Comparison of ENCODE assay signal across 1 cellular context in genomic region chr5:67095346-67095871, GRCh38.
TF ChIP-seq lines count a peak whose summit lies in the region.

No MANE protein-coding gene starts in this region.

TF ChIP-seq in H1, 55 proteins besides CTCF, POLR2A, EP300 and RAD21 (continued from another document):
- TF ChIP-seq CBX5 (IDR thresholded peaks at IDR 0.05; ENCODE audit: low read depth, low read length) (no peak), HDAC6 (IDR thresholded peaks at IDR 0.05; ENCODE audit: low read depth, low read length) (no peak), CREB1 (IDR thresholded peaks at IDR 0.05) (no peak), YY1 (IDR thresholded peaks at IDR 0.05; ENCODE audit: low read depth, low read length) (no peak), MAFK (IDR thresholded peaks at IDR 0.05; ENCODE audit: low read depth, low read length) (no peak), TEAD4 (IDR thresholded peaks at IDR 0.05; ENCODE audit: low read depth, low read length) (no peak), POU5F1 (IDR thresholded peaks at IDR 0.05; ENCODE audit: low read depth, low read length) (no peak), RNF2 (IDR thresholded peaks at IDR 0.05; ENCODE audit: borderline replicate concordance, low read depth, low read length, missing control alignments, poor library complexity, severe bottlenecking) (no peak), CHD1 (IDR thresholded peaks at IDR 0.05; ENCODE audit: low read depth, low read length) (no peak), KDM5A (IDR thresholded peaks at IDR 0.05; ENCODE audit: low read length) (no peak), PHF8 (conservative IDR thresholded peaks at IDR 0.05; ENCODE audit: low read depth, low read length) (no peak), JUND (IDR thresholded peaks at IDR 0.05; ENCODE audit: low read length) (no peak), ASH2L (IDR thresholded peaks at IDR 0.05; ENCODE audit: low read length) (no peak)
